ENCODE assay signal across 19 cellular contexts in genomic region chr3:4996771-4997291, GRCh38. TPM values are rescaled to one million over a fixed set of nuclear protein-coding genes. Genes with fewer than 3 reads are reported as not detected.
DNase-seq lines count a peak whose midpoint lies in the region; ATAC-seq, FAIRE-seq and TF ChIP-seq lines count a peak whose summit lies in the region.
"Had no signal": no experiment of that assay in that cellular context is flagged by ENCODE, and none has a peak within 500 bp of the region (broad histone marks: within the 10 kb centered on the region; RNA-seq: fewer than 3 reads in every experiment).

No MANE protein-coding gene starts in this region.

- H3K4me1 ChIP-seq in HepG2 (ENCODE audit: insufficient read depth, low read length): peaks cover 36% of the 10 kb centered on the region

- H3K9me3 ChIP-seq in HepG2 (ENCODE audit: low read length): no peaks in the 10 kb centered on the region
- H3K9me3 ChIP-seq: esophagus squamous epithelium, SJSA1 had no signal

- peak; percentile 12 for DNase-seq in activated CD4-positive, CD25-positive, alpha-beta regulatory T cell treated with anti-CD3 and anti-CD28 coated beads, Interleukin-2, amount 50 U/mL, for 72 hours
- no peak for DNase-seq in activated CD4-positive, CD25-positive, alpha-beta regulatory T cell (lab: John Stamatoyannopoulos, UW)
- DNase-seq in activated T-helper 1 cell treated with anti-CD3 and anti-CD28 coated beads, Interleukin-12 subunit alpha, Interleukin-12 subunit beta, Interleukin-2, Interleukin-4 antibody, amounts not matched to agents 30 ng/mL and 10 ng/mL and 1 ng/mL, durations not matched to agents 14 hours and 24 hours and 36 hours (ENCODE audit: low spot score): no peak
- DNase-seq in HepG2 (ENCODE audit: low spot score) (no peak), HPDE6-E6E7 (ENCODE audit: extremely low spot score) (no peak)
- DNase-seq in stimulated activated naive B cell treated with anti-CD40 and anti-IgM and Interleukin-4, amounts not matched to agents 10 μg/mL and 1 μg/mL and 100 μg/mL, for 72 hours: no peak
- DNase-seq: esophagus squamous epithelium, GF-D8, H7, hypothalamus, left ventricle myocardium superior, NCI-H2171 treated with DMSO at 0.1 percent for 48 hours had no signal

- no peaks in the 10 kb centered on the region for H3K27me3 Mint-ChIP-seq in activated T-helper 1 cell treated with anti-CD3 and anti-CD28 coated beads, Interleukin-12 subunit alpha, Interleukin-12 subunit beta, Interleukin-2, Interleukin-4 antibody, amounts not matched to agents 30 ng/mL and 10 ng/mL and 1 ng/mL, durations not matched to agents 14 hours and 24 hours and 36 hours (ENCODE audit: insufficient read depth)
- H3K27me3 Mint-ChIP-seq in stimulated activated naive B cell treated with anti-CD40 and anti-IgM and Interleukin-4, amounts not matched to agents 10 μg/mL and 1 μg/mL and 100 μg/mL, for 72 hours: no peaks in the 10 kb centered on the region

- peaks cover 74% of the 10 kb centered on the region for H3K4me1 Mint-ChIP-seq in activated T-helper 1 cell treated with anti-CD3 and anti-CD28 coated beads, Interleukin-12 subunit alpha, Interleukin-12 subunit beta, Interleukin-2, Interleukin-4 antibody, amounts not matched to agents 30 ng/mL and 10 ng/mL and 1 ng/mL, durations not matched to agents 14 hours and 24 hours and 36 hours (ENCODE audit: low read depth)
- peaks cover 38 to 53% of the 10 kb centered on the region in 2 donors for H3K4me1 Mint-ChIP-seq in stimulated activated naive B cell treated with anti-CD40 and anti-IgM and Interleukin-4, amounts not matched to agents 10 μg/mL and 1 μg/mL and 100 μg/mL, for 72 hours
- H3K4me1 Mint-ChIP-seq: neural crest cell had no signal

- H4K20me1 ChIP-seq in HepG2 (ENCODE audit: insufficient read depth, low read length): no peaks in the 10 kb centered on the region

- H3K27ac Mint-ChIP-seq in activated T-helper 1 cell treated with anti-CD3 and anti-CD28 coated beads, Interleukin-12 subunit alpha, Interleukin-12 subunit beta, Interleukin-2, Interleukin-4 antibody, amounts not matched to agents 30 ng/mL and 10 ng/mL and 1 ng/mL, durations not matched to agents 14 hours and 24 hours and 36 hours: peak overlapping the region; percentile 7
- H3K27ac Mint-ChIP-seq in stimulated activated naive B cell treated with anti-CD40 and anti-IgM and Interleukin-4, amounts not matched to agents 10 μg/mL and 1 μg/mL and 100 μg/mL, for 72 hours: peak overlapping the region; percentile 25

- H3K4me2 ChIP-seq in HepG2 (ENCODE audit: low read depth, low read length): no peak overlapping the region

- POLR2A ChIA-PET in HepG2 (lab: Yijun Ruan, JAX): no interaction called here

- TF ChIP-seq RAD21 in HepG2 (CRISPR knock-in tag; IDR thresholded peaks at IDR 0.05): no peak

- no peak overlapping the region for H2AFZ ChIP-seq in HepG2 (ENCODE audit: low read length)

- H3K36me3 Mint-ChIP-seq in activated T-helper 1 cell treated with anti-CD3 and anti-CD28 coated beads, Interleukin-12 subunit alpha, Interleukin-12 subunit beta, Interleukin-2, Interleukin-4 antibody, amounts not matched to agents 30 ng/mL and 10 ng/mL and 1 ng/mL, durations not matched to agents 14 hours and 24 hours and 36 hours (ENCODE audit: low read depth): no peaks in the 10 kb centered on the region
- no peaks in the 10 kb centered on the region for H3K36me3 Mint-ChIP-seq in stimulated activated naive B cell treated with anti-CD40 and anti-IgM and Interleukin-4, amounts not matched to agents 10 μg/mL and 1 μg/mL and 100 μg/mL, for 72 hours

- CTCF ChIA-PET in HepG2 (lab: Yijun Ruan, JAX; ENCODE audit: low intra/inter-chr PET ratio, low total read pairs): no interaction called here

- no peaks in the 10 kb centered on the region for H3K36me3 ChIP-seq in HepG2 (replicated peaks in 1 of 2; ENCODE audit: control insufficient read depth in 1 of 2, insufficient read depth in 2 of 2, low read length in 2 of 2)
- H3K36me3 ChIP-seq: esophagus squamous epithelium, SJSA1 had no signal

- ATAC-seq in HepG2 (peak; percentile 42; the same call in 2 of the 3 replicates), GM18868 (IDR thresholded peaks at IDR 0.05; ENCODE audit: unreplicated experiment) (no peak), GM21723 (IDR thresholded peaks at IDR 0.05; ENCODE audit: unreplicated experiment) (no peak)
- peak; percentile 23 to 29 for ATAC-seq in stimulated activated naive B cell treated with anti-CD40 and anti-IgM and Interleukin-4, amounts not matched to agents 10 μg/mL and 1 μg/mL and 100 μg/mL, for 72 hours (replicated peaks)
- ATAC-seq: left ventricle myocardium superior had no signal

- H3K27me3 ChIP-seq in HepG2 (ENCODE audit: control insufficient read depth in 1 of 2, insufficient read depth in 2 of 2, low read length in 2 of 2): peaks cover 3 to 8% of the 10 kb centered on the region in 2 experiments; a peak in 3 of 5 replicates
- H3K27me3 ChIP-seq: esophagus squamous epithelium, SJSA1 had no signal

- no peak overlapping the region for H3K27ac ChIP-seq in HepG2 (ENCODE audit: extremely low read length, insufficient read depth, low read length)
- H3K27ac ChIP-seq: SJSA1 had no signal

- WGBS in HepG2 (ENCODE audit: low lambda C conversion rate): 73% methylated on average over 11 of the region's 11 CpGs

- no TSS peak for BruUV-seq in HepG2 (replicated peaks; lab: Mats Ljungman, UMichigan)

- no peaks in the 10 kb centered on the region for H3K79me2 ChIP-seq in HepG2 (ENCODE audit: insufficient read depth, low read length)

- H3K9ac ChIP-seq in HepG2 (ENCODE audit: insufficient read depth, low read depth, low read length): no peak overlapping the region

- no peak overlapping the region for H3K4me3 ChIP-seq in HepG2 (replicated peaks in 1 of 3; ENCODE audit: insufficient read depth in 1 of 3, low read depth in 2 of 3, low read length in 3 of 3)
- H3K4me3 ChIP-seq: esophagus squamous epithelium, SJSA1 had no signal

- in situ Hi-C loops in HepG2 (cut with HindIII; ENCODE audit: extremely low pct_ligation_motif_present, low pct_unique_long_range_greater_than_20kb): no loop called here

- no peak for TF ChIP-seq EP300 in HepG2 (IDR thresholded peaks at IDR 0.05; ENCODE audit: low read depth in 2 of 2, low read length in 2 of 2)
- no peak for TF ChIP-seq EP300 in HepG2 (CRISPR knock-in tag; IDR thresholded peaks at IDR 0.05; ENCODE audit: borderline replicate concordance)

- H3K9me3 Mint-ChIP-seq in activated T-helper 1 cell treated with anti-CD3 and anti-CD28 coated beads, Interleukin-12 subunit alpha, Interleukin-12 subunit beta, Interleukin-2, Interleukin-4 antibody, amounts not matched to agents 30 ng/mL and 10 ng/mL and 1 ng/mL, durations not matched to agents 14 hours and 24 hours and 36 hours: no peaks in the 10 kb centered on the region
- no peaks in the 10 kb centered on the region for H3K9me3 Mint-ChIP-seq in stimulated activated naive B cell treated with anti-CD40 and anti-IgM and Interleukin-4, amounts not matched to agents 10 μg/mL and 1 μg/mL and 100 μg/mL, for 72 hours
- H3K9me3 Mint-ChIP-seq: neural crest cell had no signal

- no peak for FAIRE-seq in HepG2 (lab: Jason Lieb, UNC)
- FAIRE-seq: A204.1, colon, GM18507 had no signal

- no peak for TF ChIP-seq POLR2A in HepG2 (IDR thresholded peaks at IDR 0.05; ENCODE audit: insufficient read depth in 1 of 2, low read depth in 2 of 2, low read length in 2 of 2)

- TF ChIP-seq CTCF in HepG2 (CRISPR knock-in tag; IDR thresholded peaks at IDR 0.05): no peak

- intact Hi-C loops in activated T-helper 1 cell treated with anti-CD3 and anti-CD28 coated beads, Interleukin-12 subunit alpha, Interleukin-12 subunit beta, Interleukin-2, Interleukin-4 antibody, amounts not matched to agents 30 ng/mL and 10 ng/mL and 1 ng/mL, durations not matched to agents 14 hours and 24 hours and 36 hours (cut with micrococcal nuclease): no loop called here
- intact Hi-C loops in HepG2 (cut with micrococcal nuclease; ENCODE audit: unreplicated experiment): no loop called here

- no peak overlapping the region for H3K4me3 Mint-ChIP-seq in activated T-helper 1 cell treated with anti-CD3 and anti-CD28 coated beads, Interleukin-12 subunit alpha, Interleukin-12 subunit beta, Interleukin-2, Interleukin-4 antibody, amounts not matched to agents 30 ng/mL and 10 ng/mL and 1 ng/mL, durations not matched to agents 14 hours and 24 hours and 36 hours
- H3K4me3 Mint-ChIP-seq in stimulated activated naive B cell treated with anti-CD40 and anti-IgM and Interleukin-4, amounts not matched to agents 10 μg/mL and 1 μg/mL and 100 μg/mL, for 72 hours: no peak overlapping the region
- H3K4me3 Mint-ChIP-seq: neural crest cell had no signal

TF ChIP-seq in HepG2, 621 proteins besides CTCF, POLR2A, EP300 and RAD21 (continues in another document):
- TF ChIP-seq ZNF510 (CRISPR knock-in tag; IDR thresholded peaks at IDR 0.05; ENCODE audit: low read depth): no peak

RNA-seq across cellular contexts. Expression of gene BHLHE40, which starts 17.6 kb away (rescaled TPM):
- total RNA-seq in activated T-helper 1 cell treated with anti-CD3 and anti-CD28 coated beads, Interleukin-12 subunit alpha, Interleukin-12 subunit beta, Interleukin-2, Interleukin-4 antibody, amounts not matched to agents 30 ng/mL and 10 ng/mL and 1 ng/mL, durations not matched to agents 14 hours and 24 hours and 36 hours: 449 and 458 TPM in 2 replicates
- 1.8 and 2.6 TPM in 2 replicates for total RNA-seq in HepG2 (2016; rRNA removed; fragmentation: Illumina TruSeq; extraction: Trizol)
- total RNA-seq in HepG2 (2016; cell fraction: cytosol; rRNA removed; fragmentation: Illumina TruSeq; extraction: Trizol; ENCODE audit: low read depth): 0.44 and 0.61 TPM in 2 replicates
- total RNA-seq in HepG2 (2016; cell fraction: insoluble cytoplasmic fraction; rRNA removed; fragmentation: Illumina TruSeq; extraction: Trizol): 2.3 and 2.7 TPM in 2 replicates
- 1.5 TPM in 2 replicates for total RNA-seq in HepG2 (2016; cell fraction: membrane; rRNA removed; fragmentation: Illumina TruSeq; extraction: Trizol)
- 3.0 and 4.3 TPM in 2 replicates for total RNA-seq in HepG2 (2016; cell fraction: nucleus; rRNA removed; fragmentation: Illumina TruSeq; extraction: Trizol)
- 51.0 and 60.0 TPM in 2 replicates for polyA plus RNA-seq in HepG2 (2011; rRNA removed)
- polyA plus RNA-seq in HepG2 (2011; cell fraction: cytosol; rRNA removed): 29.3 and 36.0 TPM in 2 replicates
- 35.5 and 51.8 TPM in 2 replicates for polyA plus RNA-seq in HepG2 (2011; cell fraction: nucleus; rRNA removed)
- polyA plus RNA-seq in HepG2 (2012): 145 and 159 TPM in 2 replicates
- 0.21 and 0.42 TPM in 2 replicates for polyA plus RNA-seq in HepG2 (2016; cell fraction: cytosol; fragmentation: Illumina TruSeq; extraction: Trizol; ENCODE audit: low read depth)
- polyA plus RNA-seq in HepG2 (2016; cell fraction: insoluble cytoplasmic fraction; fragmentation: Illumina TruSeq; extraction: Trizol; ENCODE audit: low read depth): 3.5 and 4.1 TPM in 2 replicates
- polyA plus RNA-seq in HepG2 (2016; cell fraction: membrane; fragmentation: Illumina TruSeq; extraction: Trizol; ENCODE audit: low read depth): 0.93 and 1.1 TPM in 2 replicates
- 5.9 and 7.0 TPM in 2 replicates for polyA plus RNA-seq in HepG2 (2016; cell fraction: nucleus; fragmentation: Illumina TruSeq; extraction: Trizol; ENCODE audit: insufficient read depth, low read depth)
- polyA minus RNA-seq in HepG2 (2011; rRNA and poly(A)+ RNA removed; ENCODE audit: low replicate concordance): 17.6 and 68.5 TPM in 2 replicates
- 59.1 and 63.2 TPM in 2 replicates for polyA minus RNA-seq in HepG2 (2011; cell fraction: cytosol; rRNA and poly(A)+ RNA removed)
- 23.0 and 31.6 TPM in 2 replicates for polyA minus RNA-seq in HepG2 (2011; cell fraction: nucleus; rRNA and poly(A)+ RNA removed)

Comparison
In these comparisons a context has a peak if more than half of its experiments do, and no peak if none do; other contexts are left out.
1. ATAC-seq: peak in HepG2 (single experiment) and stimulated activated naive B cell treated with anti-CD40 and anti-IgM and Interleukin-4, amounts not matched to agents 10 μg/mL and 1 μg/mL and 100 μg/mL, for 72 hours (2 of 2); none in GM18868 (single experiment) and GM21723 (single experiment).
2. RNA of gene BHLHE40, which starts 17.6 kb away (total RNA-seq): 449 to 458 TPM in activated T-helper 1 cell treated with anti-CD3 and anti-CD28 coated beads, Interleukin-12 subunit alpha, Interleukin-12 subunit beta, Interleukin-2, Interleukin-4 antibody, amounts not matched to agents 30 ng/mL and 10 ng/mL and 1 ng/mL, durations not matched to agents 14 hours and 24 hours and 36 hours; 0.44 to 4.3 TPM in HepG2; every median in the first group is over 10 times any median in the second.